ENCODE assay signal across 10 cellular contexts in genomic region chr3:90092994-90093393, GRCh38.
DNase-seq lines count a peak whose midpoint lies in the region; ATAC-seq and TF ChIP-seq lines count a peak whose summit lies in the region.
"Had no signal": no experiment of that assay in that cellular context is flagged by ENCODE, and none has a peak within 500 bp of the region (broad histone marks: within the 10 kb centered on the region; RNA-seq: fewer than 3 reads in every experiment).

No MANE protein-coding gene starts in this region.

- H3K4me3 Mint-ChIP-seq in CD8-positive, alpha-beta memory T cell, result no peak overlapping the region
- no peak overlapping the region for H3K4me3 Mint-ChIP-seq in CD14-positive monocyte
- no peak overlapping the region for H3K4me3 Mint-ChIP-seq in activated T-cell treated with anti-CD3 and anti-CD28 coated beads, Interleukin-2, amount 50 U/mL, for 72 hours

- no peaks in the 10 kb centered on the region for H3K27me3 ChIP-seq in CD8-positive, alpha-beta memory T cell (ENCODE audit: insufficient read depth, low read length, poor library complexity, severe bottlenecking)

- no peaks in the 10 kb centered on the region for H3K4me1 ChIP-seq in CD8-positive, alpha-beta memory T cell (ENCODE audit: insufficient read depth, low read length)

- intact Hi-C loops in CD14-positive monocyte (cut with micrococcal nuclease), result no loop called here

- no peak for ATAC-seq in activated T-cell treated with anti-CD3 and anti-CD28 coated beads, Interleukin-2, amount 50 U/mL, for 72 hours (replicated peaks in 1 of 2)

- H3K4me1 Mint-ChIP-seq in CD8-positive, alpha-beta memory T cell, result no peaks in the 10 kb centered on the region
- no peaks in the 10 kb centered on the region for H3K4me1 Mint-ChIP-seq in CD14-positive monocyte
- no peaks in the 10 kb centered on the region for H3K4me1 Mint-ChIP-seq in activated T-cell treated with anti-CD3 and anti-CD28 coated beads, Interleukin-2, amount 50 U/mL, for 72 hours (ENCODE audit: low read depth)

- H3K27ac ChIP-seq in CD8-positive, alpha-beta memory T cell (ENCODE audit: low read depth, low read length), result no peak overlapping the region
- H3K27ac ChIP-seq: epithelial cell of prostate had no signal

- CTCF ChIA-PET in CD8-positive, alpha-beta memory T cell (lab: Charles Lee), result no interaction called here

- peaks cover 3 to 25% (median 13%) of the 10 kb centered on the region in 5 donors for H3K9me3 Mint-ChIP-seq in CD8-positive, alpha-beta memory T cell
- peaks cover 0 to 2% (median 0%) of the 10 kb centered on the region in 7 donors for H3K9me3 Mint-ChIP-seq in CD14-positive monocyte
- peaks cover 0 to 7% of the 10 kb centered on the region in 2 donors for H3K9me3 Mint-ChIP-seq in activated T-cell treated with anti-CD3 and anti-CD28 coated beads, Interleukin-2, amount 50 U/mL, for 72 hours

- no peaks in the 10 kb centered on the region for H3K36me3 Mint-ChIP-seq in CD8-positive, alpha-beta memory T cell
- no peaks in the 10 kb centered on the region for H3K36me3 Mint-ChIP-seq in CD14-positive monocyte
- H3K36me3 Mint-ChIP-seq in activated T-cell treated with anti-CD3 and anti-CD28 coated beads, Interleukin-2, amount 50 U/mL, for 72 hours (ENCODE audit: insufficient read depth in 2 of 2), result no peaks in the 10 kb centered on the region

- TF ChIP-seq CTCF in epithelial cell of esophagus (IDR thresholded peaks at IDR 0.05; ENCODE audit: insufficient read depth, low read depth, low read length, missing control alignments) (peak; percentile 58), CD14-positive monocyte (IDR thresholded peaks at IDR 0.05) (no peak)

- POLR2A ChIA-PET in CD8-positive, alpha-beta memory T cell (lab: Charles Lee), result no interaction called here

- H3K27me3 Mint-ChIP-seq in CD8-positive, alpha-beta memory T cell, result no peaks in the 10 kb centered on the region
- H3K27me3 Mint-ChIP-seq in CD14-positive monocyte (ENCODE audit: low read depth in 3 of 3), result peaks cover 0 to 1% (median 0%) of the 10 kb centered on the region in 3 donors
- H3K27me3 Mint-ChIP-seq in activated T-cell treated with anti-CD3 and anti-CD28 coated beads, Interleukin-2, amount 50 U/mL, for 72 hours (ENCODE audit: low read depth), result no peaks in the 10 kb centered on the region

- H3K27ac Mint-ChIP-seq in CD8-positive, alpha-beta memory T cell, result no peak overlapping the region
- no peak overlapping the region for H3K27ac Mint-ChIP-seq in CD14-positive monocyte
- no peak overlapping the region for H3K27ac Mint-ChIP-seq in activated T-cell treated with anti-CD3 and anti-CD28 coated beads, Interleukin-2, amount 50 U/mL, for 72 hours

- no peaks in the 10 kb centered on the region for H3K9me3 ChIP-seq in CD8-positive, alpha-beta memory T cell (ENCODE audit: low read length)

- no peaks in the 10 kb centered on the region for H3K36me3 ChIP-seq in CD8-positive, alpha-beta memory T cell (ENCODE audit: insufficient read depth, low read length)

- DNase-seq in NCI-H2107 treated with DMSO at 0.1 percent for 48 hours (lab: John Stamatoyannopoulos, UW; ENCODE audit: unreplicated experiment) (peak; percentile 23), NCI-H2107 (lab: John Stamatoyannopoulos, UW) (no peak), NCI-H82 (lab: John Stamatoyannopoulos, UW) (peak; percentile 42), epithelial cell of esophagus (ENCODE audit: low read depth) (peak; percentile 33), stromal cell of bone marrow (ENCODE audit: low read depth) (peak; percentile 24), CD14-positive monocyte (ENCODE audit: low spot score) (no peak)
- no peak for DNase-seq in CD8-positive, alpha-beta memory T cell
- DNase-seq in activated T-cell treated with anti-CD3 and anti-CD28 coated beads, Interleukin-2, amount 50 U/mL, for 72 hours, result no peak
- DNase-seq: COR-L47 had no signal

- no peak overlapping the region for H3K4me3 ChIP-seq in epithelial cell of esophagus (ENCODE audit: low read length)
- H3K4me3 ChIP-seq in CD8-positive, alpha-beta memory T cell (ENCODE audit: low read length), result no peak overlapping the region

Comparison
In these comparisons a context has a peak if more than half of its experiments do, and no peak if none do; other contexts are left out.
1. DNase-seq: peak in NCI-H2107 treated with DMSO at 0.1 percent for 48 hours (single experiment), NCI-H82 (single experiment), epithelial cell of esophagus (single experiment) and stromal cell of bone marrow (single experiment); none in NCI-H2107 (single experiment), CD8-positive, alpha-beta memory T cell (0 of 5), CD14-positive monocyte (single experiment) and activated T-cell treated with anti-CD3 and anti-CD28 coated beads, Interleukin-2, amount 50 U/mL, for 72 hours (0 of 2).